Comparison of ENCODE assay signal across 7 cellular contexts in genomic region chr11:19240420-19241259, GRCh38.
A peak's percentile ranks its signal among the peaks of the same experiment; 100 is the strongest.
DNase-seq lines count a peak whose midpoint lies in the region; ATAC-seq and TF ChIP-seq lines count a peak whose summit lies in the region.

A gene with protein sequence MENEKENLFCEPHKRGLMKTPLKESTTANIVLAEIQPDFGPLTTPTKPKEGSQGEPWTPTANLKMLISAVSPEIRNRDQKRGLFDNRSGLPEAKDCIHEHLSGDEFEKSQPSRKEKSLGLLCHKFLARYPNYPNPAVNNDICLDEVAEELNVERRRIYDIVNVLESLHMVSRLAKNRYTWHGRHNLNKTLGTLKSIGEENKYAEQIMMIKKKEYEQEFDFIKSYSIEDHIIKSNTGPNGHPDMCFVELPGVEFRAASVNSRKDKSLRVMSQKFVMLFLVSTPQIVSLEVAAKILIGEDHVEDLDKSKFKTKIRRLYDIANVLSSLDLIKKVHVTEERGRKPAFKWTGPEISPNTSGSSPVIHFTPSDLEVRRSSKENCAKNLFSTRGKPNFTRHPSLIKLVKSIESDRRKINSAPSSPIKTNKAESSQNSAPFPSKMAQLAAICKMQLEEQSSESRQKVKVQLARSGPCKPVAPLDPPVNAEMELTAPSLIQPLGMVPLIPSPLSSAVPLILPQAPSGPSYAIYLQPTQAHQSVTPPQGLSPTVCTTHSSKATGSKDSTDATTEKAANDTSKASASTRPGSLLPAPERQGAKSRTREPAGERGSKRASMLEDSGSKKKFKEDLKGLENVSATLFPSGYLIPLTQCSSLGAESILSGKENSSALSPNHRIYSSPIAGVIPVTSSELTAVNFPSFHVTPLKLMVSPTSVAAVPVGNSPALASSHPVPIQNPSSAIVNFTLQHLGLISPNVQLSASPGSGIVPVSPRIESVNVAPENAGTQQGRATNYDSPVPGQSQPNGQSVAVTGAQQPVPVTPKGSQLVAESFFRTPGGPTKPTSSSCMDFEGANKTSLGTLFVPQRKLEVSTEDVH (minus strand): TSS chr11:19240945. CDS start chr11:19240121, 824 bp downstream.

- TF ChIP-seq CTCF in astrocyte of the cerebellum (IDR thresholded peaks at IDR 0.05; ENCODE audit: low read depth, low read length, missing control alignments) = no peak
- TF ChIP-seq CTCF in retinal pigment epithelial cell (conservative IDR thresholded peaks at IDR 0.05; ENCODE audit: low read depth, low read length) = no peak

- in situ Hi-C loops in astrocyte of the cerebellum (cut with HindIII; ENCODE audit: low sequenced_read_pairs) = no loop called here

- ATAC-seq in GM18508 (IDR thresholded peaks at IDR 0.05; ENCODE audit: insufficient read depth, unreplicated experiment) (peak; percentile 72), HG03025 (IDR thresholded peaks at IDR 0.05; ENCODE audit: low FRiP score, unreplicated experiment) (peak; percentile 91)

- peak within 1 kb of the TSS; percentile 59 for H3K4me3 ChIP-seq in astrocyte of the cerebellum (ENCODE audit: low read depth, low read length)
- H3K4me3 ChIP-seq in retinal pigment epithelial cell (ENCODE audit: low read length) = peak within 1 kb of the TSS; percentile 92

- DNase-seq in NCI-H2029 treated with DMSO at 0.1 percent for 48 hours (lab: John Stamatoyannopoulos, UW) = peak; percentile 79
- DNase-seq in T-helper 22 cell (ENCODE audit: low read depth) = peak; percentile 68
- peak; percentile 80 for DNase-seq in astrocyte of the cerebellum (ENCODE audit: low read depth)
- peak; percentile 66 to 86 for DNase-seq in hippocampal formation (lab: John Stamatoyannopoulos, UW)
- peak; percentile 71 for DNase-seq in retinal pigment epithelial cell (ENCODE audit: low read depth)

Comparison
In these comparisons a context has a peak if more than half of its experiments do, and no peak if none do; other contexts are left out.
1. Peak in every context shown above with its lines: DNase-seq, ATAC-seq and H3K4me3 ChIP-seq.